ENCODE assay signal across 21 cellular contexts in genomic region chr13:24041822-24042221, GRCh38.
DNase-seq lines count a peak whose midpoint lies in the region; ATAC-seq and TF ChIP-seq lines count a peak whose summit lies in the region.
"Had no signal": no experiment of that assay in that cellular context is flagged by ENCODE, and none has a peak within 500 bp of the region (broad histone marks: within the 10 kb centered on the region; RNA-seq: fewer than 3 reads in every experiment).

No MANE protein-coding gene starts in this region.

- no peak overlapping the region for H3K4me3 Mint-ChIP-seq in neural progenitor cell
- H3K4me3 Mint-ChIP-seq in activated T-helper 1 cell treated with anti-CD3 and anti-CD28 coated beads, Interleukin-12 subunit alpha, Interleukin-12 subunit beta, Interleukin-2, Interleukin-4 antibody, amounts not matched to agents 30 ng/mL and 10 ng/mL and 1 ng/mL, durations not matched to agents 14 hours and 24 hours and 36 hours = no peak overlapping the region
- no peak overlapping the region for H3K4me3 Mint-ChIP-seq in GM23338
- H3K4me3 Mint-ChIP-seq: CD14-positive monocyte had no signal

- peaks cover 43% of the 10 kb centered on the region for H3K4me1 ChIP-seq in BLaER1
- peaks cover 46% of the 10 kb centered on the region for H3K4me1 ChIP-seq in neural progenitor cell
- H3K4me1 ChIP-seq in GM23338 (ENCODE audit: insufficient read depth) = no peaks in the 10 kb centered on the region; the same call in 1 of the 2 replicates

- H3K27ac ChIP-seq in BLaER1 (no peak overlapping the region), caudate nucleus (ENCODE audit: low read depth, low read length) (peak overlapping the region; percentile 97), layer of hippocampus (ENCODE audit: low read depth, low read length) (peak overlapping the region; percentile 95), neural progenitor cell (no peak overlapping the region), GM23338 (ENCODE audit: low read depth) (no peak overlapping the region)
- H3K27ac ChIP-seq: Peyer's patch, SJSA1 had no signal

- H3K4me3 ChIP-seq in BLaER1 = no peak overlapping the region
- H3K4me3 ChIP-seq in neural progenitor cell = no peak overlapping the region
- H3K4me3 ChIP-seq in GM23338 = no peak overlapping the region
- H3K4me3 ChIP-seq in H7 (ENCODE audit: insufficient read depth, low read depth, low read length) = no peak overlapping the region
- H3K4me3 ChIP-seq: Peyer's patch, SJSA1 had no signal

- no peak for DNase-seq in caudate nucleus (lab: John Stamatoyannopoulos, UW)
- no peak for DNase-seq in neural progenitor cell (ENCODE audit: low spot score)
- DNase-seq in activated T-helper 1 cell treated with anti-CD3 and anti-CD28 coated beads, Interleukin-12 subunit alpha, Interleukin-12 subunit beta, Interleukin-2, Interleukin-4 antibody, amounts not matched to agents 30 ng/mL and 10 ng/mL and 1 ng/mL, durations not matched to agents 14 hours and 24 hours and 36 hours (ENCODE audit: low spot score) = no peak
- DNase-seq in GM23338 (ENCODE audit: low spot score) = no peak
- DNase-seq in GM19240 (ENCODE audit: insufficient read length, low spot score) = no peak
- no peak for DNase-seq in H7
- DNase-seq: AML-193, DMS53, GDM1, KBM-7, MM.1S, NCI-H1092, NCI-H1436, NCI-H2029, NCI-H2171, NCI-H524 treated with DMSO at 0.1 percent for 48 hours, Peyer's patch had no signal

- H3K9me3 Mint-ChIP-seq in neural progenitor cell (peaks cover 6% of the 10 kb centered on the region), GM23338 (peaks cover 8% of the 10 kb centered on the region)
- H3K9me3 Mint-ChIP-seq in activated T-helper 1 cell treated with anti-CD3 and anti-CD28 coated beads, Interleukin-12 subunit alpha, Interleukin-12 subunit beta, Interleukin-2, Interleukin-4 antibody, amounts not matched to agents 30 ng/mL and 10 ng/mL and 1 ng/mL, durations not matched to agents 14 hours and 24 hours and 36 hours = peaks cover 1% of the 10 kb centered on the region

- H3K79me2 ChIP-seq in neural progenitor cell (ENCODE audit: low read depth) (no peaks in the 10 kb centered on the region), GM23338 (replicated peaks; ENCODE audit: insufficient read depth) (no peaks in the 10 kb centered on the region)

- H4K20me1 ChIP-seq in BLaER1 = no peaks in the 10 kb centered on the region
- H4K20me1 ChIP-seq in neural progenitor cell (ENCODE audit: low read depth) = no peaks in the 10 kb centered on the region
- H4K20me1 ChIP-seq in GM23338 (replicated peaks; ENCODE audit: insufficient read depth) = no peaks in the 10 kb centered on the region

- H2AFZ ChIP-seq in neural progenitor cell (replicated peaks) = no peak overlapping the region
- no peak overlapping the region for H2AFZ ChIP-seq in GM23338

- H3K36me3 ChIP-seq in BLaER1 (no peaks in the 10 kb centered on the region), neural progenitor cell (no peaks in the 10 kb centered on the region), GM23338 (ENCODE audit: insufficient read depth) (no peaks in the 10 kb centered on the region), H7 (replicated peaks; ENCODE audit: control insufficient read depth, insufficient read depth, low read length) (no peaks in the 10 kb centered on the region)
- H3K36me3 ChIP-seq: Peyer's patch, SJSA1 had no signal

- intact Hi-C loops in activated T-helper 1 cell treated with anti-CD3 and anti-CD28 coated beads, Interleukin-12 subunit alpha, Interleukin-12 subunit beta, Interleukin-2, Interleukin-4 antibody, amounts not matched to agents 30 ng/mL and 10 ng/mL and 1 ng/mL, durations not matched to agents 14 hours and 24 hours and 36 hours (cut with micrococcal nuclease) = no loop called here

- H3K9ac ChIP-seq in BLaER1 (no peak overlapping the region), neural progenitor cell (no peak overlapping the region)

- H3K9me3 ChIP-seq in BLaER1 = peaks cover 9% of the 10 kb centered on the region
- H3K9me3 ChIP-seq in neural progenitor cell (ENCODE audit: low read depth) = no peaks in the 10 kb centered on the region

- H3K4me1 Mint-ChIP-seq in neural progenitor cell (peaks cover 64% of the 10 kb centered on the region), GM23338 (peaks cover 29% of the 10 kb centered on the region)
- peaks cover 48% of the 10 kb centered on the region for H3K4me1 Mint-ChIP-seq in activated T-helper 1 cell treated with anti-CD3 and anti-CD28 coated beads, Interleukin-12 subunit alpha, Interleukin-12 subunit beta, Interleukin-2, Interleukin-4 antibody, amounts not matched to agents 30 ng/mL and 10 ng/mL and 1 ng/mL, durations not matched to agents 14 hours and 24 hours and 36 hours (ENCODE audit: low read depth)

- H3K36me3 Mint-ChIP-seq in neural progenitor cell = peaks cover 8% of the 10 kb centered on the region
- H3K36me3 Mint-ChIP-seq in activated T-helper 1 cell treated with anti-CD3 and anti-CD28 coated beads, Interleukin-12 subunit alpha, Interleukin-12 subunit beta, Interleukin-2, Interleukin-4 antibody, amounts not matched to agents 30 ng/mL and 10 ng/mL and 1 ng/mL, durations not matched to agents 14 hours and 24 hours and 36 hours (ENCODE audit: low read depth) = no peaks in the 10 kb centered on the region
- peaks cover 2% of the 10 kb centered on the region; the same call in 1 of the 3 replicates for H3K36me3 Mint-ChIP-seq in GM23338 (ENCODE audit: low read depth)
- H3K36me3 Mint-ChIP-seq: CD14-positive monocyte had no signal

- H3F3A ChIP-seq in neural progenitor cell (ENCODE audit: low read depth) = peaks cover 35% of the 10 kb centered on the region
- H3F3A ChIP-seq in GM23338 (replicated peaks; ENCODE audit: low read depth) = no peaks in the 10 kb centered on the region

- no peak for ATAC-seq in GM23338

- no peaks in the 10 kb centered on the region for H3K9me2 ChIP-seq in GM23338 (ENCODE audit: insufficient read depth)

- TF ChIP-seq CTCF in neural progenitor cell (IDR thresholded peaks at IDR 0.05) (no peak), GM23338 (conservative IDR thresholded peaks at IDR 0.05; ENCODE audit: low read depth in 2 of 2) (0 out of 4 replicates have a peak, but pooled peaks of 1 of the 2 experiments have one; percentile 11)

- H3K27ac Mint-ChIP-seq in neural progenitor cell = no peak overlapping the region
- H3K27ac Mint-ChIP-seq in activated T-helper 1 cell treated with anti-CD3 and anti-CD28 coated beads, Interleukin-12 subunit alpha, Interleukin-12 subunit beta, Interleukin-2, Interleukin-4 antibody, amounts not matched to agents 30 ng/mL and 10 ng/mL and 1 ng/mL, durations not matched to agents 14 hours and 24 hours and 36 hours = no peak overlapping the region
- no peak overlapping the region for H3K27ac Mint-ChIP-seq in GM23338
- H3K27ac Mint-ChIP-seq: CD14-positive monocyte had no signal

- no peaks in the 10 kb centered on the region for H3K27me3 ChIP-seq in BLaER1
- H3K27me3 ChIP-seq in layer of hippocampus (ENCODE audit: control insufficient read depth, insufficient read depth, low read length) = no peaks in the 10 kb centered on the region
- H3K27me3 ChIP-seq in neural progenitor cell = no peaks in the 10 kb centered on the region
- H3K27me3 ChIP-seq in GM23338 (ENCODE audit: insufficient read depth) = no peaks in the 10 kb centered on the region
- H3K27me3 ChIP-seq in H7 (ENCODE audit: control insufficient read depth, insufficient read depth, low read length) = no peaks in the 10 kb centered on the region; the same call in 1 of the 2 replicates
- H3K27me3 ChIP-seq: Peyer's patch, SJSA1 had no signal

- H3K27me3 Mint-ChIP-seq in neural progenitor cell (ENCODE audit: insufficient read depth, low read depth) = peaks cover 2% of the 10 kb centered on the region
- H3K27me3 Mint-ChIP-seq in activated T-helper 1 cell treated with anti-CD3 and anti-CD28 coated beads, Interleukin-12 subunit alpha, Interleukin-12 subunit beta, Interleukin-2, Interleukin-4 antibody, amounts not matched to agents 30 ng/mL and 10 ng/mL and 1 ng/mL, durations not matched to agents 14 hours and 24 hours and 36 hours (ENCODE audit: insufficient read depth) = no peaks in the 10 kb centered on the region
- peaks cover 31% of the 10 kb centered on the region for H3K27me3 Mint-ChIP-seq in GM23338 (ENCODE audit: insufficient read depth, low read depth, poor library complexity)

- H3K4me2 ChIP-seq in BLaER1 (peak overlapping the region; percentile 22; the same call in 1 of the 2 replicates), neural progenitor cell (peak overlapping the region; percentile 50), GM23338 (no peak overlapping the region)

TF ChIP-seq in GM23338, 12 proteins besides CTCF, POLR2A, EP300 and RAD21:
- no peak for TF ChIP-seq NANOG (IDR thresholded peaks at IDR 0.05; ENCODE audit: borderline replicate concordance)
- TF ChIP-seq POLR2AphosphoS5 (IDR thresholded peaks at IDR 0.05; ENCODE audit: low read depth) = no peak
- no peak for TF ChIP-seq EZH2 (IDR thresholded peaks at IDR 0.05; ENCODE audit: low read depth, unreplicated experiment)
- no peak for TF ChIP-seq JUNB (IDR thresholded peaks at IDR 0.05; ENCODE audit: unreplicated experiment)

Comparison
In these comparisons a context has a peak if more than half of its experiments do, and no peak if none do; other contexts are left out.
1. H3K27ac ChIP-seq: peak in caudate nucleus (single experiment) and layer of hippocampus (single experiment); none in BLaER1 (single experiment), neural progenitor cell (single experiment) and GM23338 (single experiment).